ENCODE assay signal across 16 cellular contexts in the genomic region with DNA sequence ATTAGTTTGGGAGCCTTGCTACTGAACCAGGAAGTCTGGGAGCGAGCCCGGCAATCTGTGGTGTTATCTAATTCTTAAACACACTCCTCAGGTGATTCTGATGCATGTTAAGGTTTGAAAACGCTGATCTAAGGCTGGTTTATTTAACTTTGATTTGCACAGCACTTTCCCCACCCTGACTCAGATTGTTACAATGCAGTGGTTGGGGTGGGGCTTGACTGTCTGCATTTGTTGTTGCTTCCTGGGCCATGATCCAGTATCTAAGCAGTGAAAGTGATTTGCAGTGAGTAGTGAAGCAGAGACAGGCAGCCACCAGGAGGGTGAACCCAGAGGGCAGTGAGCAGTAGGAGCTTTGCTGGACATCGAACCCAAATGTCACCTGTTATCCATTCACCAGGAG.
DNase-seq lines count a peak whose midpoint lies in the region; ATAC-seq and TF ChIP-seq lines count a peak whose summit lies in the region.
"Had no signal": no experiment of that assay in that cellular context is flagged by ENCODE, and none has a peak within 500 bp of the region (broad histone marks: within the 10 kb centered on the region; RNA-seq: fewer than 3 reads in every experiment).

No MANE protein-coding gene starts in this region.

- DNase-seq in GM23248 (peak; percentile 13), SJSA1 (ENCODE audit: low read depth in 1 of 2, low spot score in 2 of 2) (peak; percentile 73 to 75), fibroblast of pulmonary artery (ENCODE audit: low read depth) (peak; percentile 29), putamen (ENCODE audit: low spot score) (no peak), head of caudate nucleus (no peak)
- DNase-seq in activated naive CD4-positive, alpha-beta T cell (lab: John Stamatoyannopoulos, UW): no peak
- DNase-seq in activated CD4-positive, alpha-beta T cell treated with anti-CD3 and anti-CD28 coated beads for 36 hours: no peak
- DNase-seq: DMS79 treated with DMSO at 0.1 percent for 48 hours; mesendoderm; NCI-H2171 treated with DMSO at 0.1 percent for 48 hours; SK-N-SH; stimulated activated CD4-positive, alpha-beta T cell treated with anti-CD3 and anti-CD28 coated beads, Interleukin-15, amount 100 ng/mL, for 24 hours; trophoblast cell had no signal

- H3K4me1 ChIP-seq in GM23248 (ENCODE audit: insufficient read depth) (no peaks in the 10 kb centered on the region), SJSA1 (replicated peaks) (peaks cover 39% of the 10 kb centered on the region), parathyroid adenoma (no peaks in the 10 kb centered on the region)
- H3K4me1 ChIP-seq: BLaER1 treated with 17β-estradiol and CSF1 and Interleukin-3, amounts not matched to agents 10 nM and 100 nM had no signal

- H3K36me3 Mint-ChIP-seq in activated CD4-positive, alpha-beta T cell treated with anti-CD3 and anti-CD28 coated beads for 36 hours (ENCODE audit: low read depth): no peaks in the 10 kb centered on the region

- CTCF ChIA-PET in activated CD4-positive, alpha-beta T cell treated with anti-CD3 and anti-CD28 coated beads for 36 hours (lab: Charles Lee): no interaction called here

- TF ChIP-seq CTCF in fibroblast of pulmonary artery (IDR thresholded peaks at IDR 0.05; ENCODE audit: low read length, missing control alignments) (no peak), parathyroid adenoma (IDR thresholded peaks at IDR 0.05) (no peak)

- POLR2A ChIA-PET in activated CD4-positive, alpha-beta T cell treated with anti-CD3 and anti-CD28 coated beads for 36 hours (lab: Charles Lee): no interaction called here

- peaks cover 15% of the 10 kb centered on the region for H3K27me3 Mint-ChIP-seq in activated CD4-positive, alpha-beta T cell treated with anti-CD3 and anti-CD28 coated beads for 36 hours

- 23 to 26% methylated on average over 4 of the region's 4 CpGs for WGBS in GM23248 (ENCODE audit: low coverage in 1 of 2, low lambda C conversion rate in 2 of 2, missing lambda C conversion rate in 2 of 2), 2 experiments

- no peaks in the 10 kb centered on the region for H3K9me3 Mint-ChIP-seq in activated CD4-positive, alpha-beta T cell treated with anti-CD3 and anti-CD28 coated beads for 36 hours (ENCODE audit: low read depth)

- H3K4me3 Mint-ChIP-seq in activated CD4-positive, alpha-beta T cell treated with anti-CD3 and anti-CD28 coated beads for 36 hours: no peak overlapping the region

- H3K4me1 Mint-ChIP-seq in activated CD4-positive, alpha-beta T cell treated with anti-CD3 and anti-CD28 coated beads for 36 hours: no peaks in the 10 kb centered on the region

- H3K4me3 ChIP-seq in GM23248 (no peak overlapping the region), SJSA1 (no peak overlapping the region), fibroblast of pulmonary artery (replicated peaks; ENCODE audit: low read depth, low read length) (no peak overlapping the region), parathyroid adenoma (ENCODE audit: low read depth, low read length) (peak overlapping the region; percentile 25)
- H3K4me3 ChIP-seq: BLaER1 treated with 17β-estradiol and CSF1 and Interleukin-3, amounts not matched to agents 10 nM and 100 nM had no signal

- H2AFZ ChIP-seq in GM23248 (no peak overlapping the region), parathyroid adenoma (no peak overlapping the region)

- H3K9me3 ChIP-seq in GM23248 (ENCODE audit: low read depth) (no peaks in the 10 kb centered on the region), SJSA1 (replicated peaks) (no peaks in the 10 kb centered on the region), parathyroid adenoma (ENCODE audit: control insufficient read depth, low read length) (no peaks in the 10 kb centered on the region)
- H3K9me3 ChIP-seq: SK-N-SH had no signal

- no peaks in the 10 kb centered on the region for H3K9me2 ChIP-seq in GM23248 (ENCODE audit: insufficient read depth)
- H3K9me2 ChIP-seq: SK-N-SH had no signal

- H3K27ac ChIP-seq in GM23248 (no peak overlapping the region), SJSA1 (peak overlapping the region; percentile 22), parathyroid adenoma (no peak overlapping the region)
- H3K27ac ChIP-seq: BLaER1 treated with 17β-estradiol and CSF1 and Interleukin-3, amounts not matched to agents 10 nM and 100 nM; VCaP had no signal

- H3K36me3 ChIP-seq in GM23248 (ENCODE audit: low read depth) (no peaks in the 10 kb centered on the region), SJSA1 (no peaks in the 10 kb centered on the region), parathyroid adenoma (ENCODE audit: control insufficient read depth, insufficient read depth, low read length) (no peaks in the 10 kb centered on the region)

- H4K20me1 ChIP-seq in GM23248 (ENCODE audit: insufficient read depth): no peaks in the 10 kb centered on the region
- H4K20me1 ChIP-seq: BLaER1 treated with 17β-estradiol and CSF1 and Interleukin-3, amounts not matched to agents 10 nM and 100 nM had no signal

- H3K27me3 ChIP-seq in GM23248 (replicated peaks; ENCODE audit: insufficient read depth) (no peaks in the 10 kb centered on the region), SJSA1 (replicated peaks) (no peaks in the 10 kb centered on the region), parathyroid adenoma (ENCODE audit: control insufficient read depth, insufficient read depth, low read length) (no peaks in the 10 kb centered on the region)
- H3K27me3 ChIP-seq: BLaER1 treated with 17β-estradiol and CSF1 and Interleukin-3, amounts not matched to agents 10 nM and 100 nM had no signal

- in situ Hi-C loops in GM23248 (cut with MboI): no loop called here

- no peaks in the 10 kb centered on the region for H3F3A ChIP-seq in GM23248 (ENCODE audit: insufficient read depth)

- H3K4me2 ChIP-seq in GM23248 (ENCODE audit: unreplicated experiment) (no peak overlapping the region), parathyroid adenoma (ENCODE audit: low read length) (peak overlapping the region; percentile 62)
- H3K4me2 ChIP-seq: BLaER1 treated with 17β-estradiol and CSF1 and Interleukin-3, amounts not matched to agents 10 nM and 100 nM; SK-N-SH had no signal

- intact Hi-C loops in activated CD4-positive, alpha-beta T cell treated with anti-CD3 and anti-CD28 coated beads for 36 hours (cut with DNase I, micrococcal nuclease): no loop called here
- intact Hi-C loops in head of caudate nucleus (cut with DNase I): no loop called here

- no peak overlapping the region for H3K27ac Mint-ChIP-seq in activated CD4-positive, alpha-beta T cell treated with anti-CD3 and anti-CD28 coated beads for 36 hours

- H3K9ac ChIP-seq in GM23248: no peak overlapping the region
- no peak overlapping the region for H3K9ac ChIP-seq in parathyroid adenoma
- H3K9ac ChIP-seq: BLaER1 treated with 17β-estradiol and CSF1 and Interleukin-3, amounts not matched to agents 10 nM and 100 nM; SK-N-SH had no signal

- H3K79me2 ChIP-seq in GM23248 (ENCODE audit: insufficient read depth): no peaks in the 10 kb centered on the region
- H3K79me2 ChIP-seq in parathyroid adenoma: no peaks in the 10 kb centered on the region

- ATAC-seq in activated CD4-positive, alpha-beta T cell treated with anti-CD3 and anti-CD28 coated beads for 36 hours: no peak

Comparison
In these comparisons a context has a peak if more than half of its experiments do, and no peak if none do; other contexts are left out.
1. DNase-seq: peak in GM23248 (single experiment), SJSA1 (2 of 2) and fibroblast of pulmonary artery (single experiment); none in activated naive CD4-positive, alpha-beta T cell (0 of 4), activated CD4-positive, alpha-beta T cell treated with anti-CD3 and anti-CD28 coated beads for 36 hours (single experiment), putamen (single experiment) and head of caudate nucleus (0 of 42).